2 cellular contexts compared by ENCODE assay signal in genomic region chr17:79612468-79613194, GRCh38.
TF ChIP-seq lines count a peak whose summit lies in the region.

No MANE protein-coding gene starts in this region.

TF ChIP-seq in GM12878, 131 proteins besides CTCF, POLR2A, EP300 and RAD21:
- no peak for TF ChIP-seq ZBTB11 (CRISPR knock-in tag; IDR thresholded peaks at IDR 0.05)
- TF ChIP-seq IRF4 (IDR thresholded peaks at IDR 0.05; ENCODE audit: low read depth, low read length): no peak
- no peak for TF ChIP-seq RAD51 (IDR thresholded peaks at IDR 0.05)
- TF ChIP-seq MEF2B (IDR thresholded peaks at IDR 0.05; ENCODE audit: partially characterized antibody, poor library complexity, severe bottlenecking): peak; percentile 62
- no peak for TF ChIP-seq SP1 (IDR thresholded peaks at IDR 0.05; ENCODE audit: low read depth, low read length)

TF ChIP-seq in liver, 16 proteins besides CTCF, POLR2A, EP300 and RAD21 (continued from another document):
- TF ChIP-seq ZBTB33 (IDR thresholded peaks at IDR 0.05): no peak
- TF ChIP-seq TAF1 (conservative IDR thresholded peaks at IDR 0.05): no peak
- TF ChIP-seq YY1 (IDR thresholded peaks at IDR 0.05): no peak
- TF ChIP-seq HNF4G (IDR thresholded peaks at IDR 0.05): no peak
- no peak for TF ChIP-seq MAX (IDR thresholded peaks at IDR 0.05)
- TF ChIP-seq FOXA2 (IDR thresholded peaks at IDR 0.05): no peak
TF ChIP-seq in liver: peak in this region for 0.
